In the genomic region with DNA sequence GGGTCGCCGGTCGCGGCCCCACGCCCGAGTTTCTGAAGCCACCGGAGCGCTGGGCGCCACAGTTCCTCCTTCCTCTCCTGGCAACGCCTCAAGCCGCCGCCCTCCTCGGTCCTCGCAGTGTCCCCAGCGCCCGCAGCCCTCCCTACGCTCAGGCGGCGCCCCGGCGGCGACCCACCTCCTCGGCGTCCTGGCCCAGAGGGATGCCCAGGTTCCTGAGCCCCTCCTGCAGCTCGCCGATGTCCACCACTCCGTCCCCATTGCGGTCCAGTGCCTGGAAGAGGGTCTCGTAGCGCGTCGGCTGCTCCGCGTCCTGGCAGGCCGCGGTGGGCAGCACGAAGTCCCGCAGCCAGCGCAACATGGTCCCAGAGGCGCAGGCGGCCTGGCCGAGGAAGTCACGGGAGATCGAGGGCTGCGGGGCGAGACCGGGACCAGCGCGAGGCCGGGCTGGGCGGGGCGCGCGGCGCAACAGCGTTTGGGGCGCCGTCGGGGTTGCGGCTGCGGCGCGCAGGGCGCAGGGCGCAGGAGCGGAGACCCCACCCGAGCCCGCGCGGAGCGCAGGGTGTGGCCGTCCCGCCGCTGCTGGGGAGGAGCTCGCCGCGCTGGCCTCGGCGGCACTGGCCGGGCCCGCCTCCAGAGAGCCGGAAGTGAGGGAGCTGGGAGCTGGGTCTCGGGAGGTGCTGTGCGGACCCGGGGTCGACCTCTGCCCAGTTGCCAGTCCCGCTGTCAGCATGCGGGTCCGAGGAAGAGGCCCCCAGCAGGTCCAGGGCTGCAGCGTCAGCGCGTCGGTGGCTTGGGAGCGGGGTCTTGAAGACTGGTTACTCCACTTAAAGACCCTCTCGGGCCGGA, we compare ENCODE assay signal across 8 cellular contexts. TPM values are rescaled to one million over a fixed set of nuclear protein-coding genes. Genes with fewer than 3 reads are reported as not detected.
DNase-seq lines count a peak whose midpoint lies in the region; ATAC-seq and TF ChIP-seq lines count a peak whose summit lies in the region.

TSS of gene SLC25A24 (minus strand) at position 563 of the 846 bp plus-strand sequence. CDS start at position 358, 205 bp downstream.

- no peaks in the 10 kb centered on the region for H3K9me2 ChIP-seq in neural cell (ENCODE audit: insufficient read depth, low read length)

- no peak for TF ChIP-seq RAD21 in neural cell (conservative IDR thresholded peaks at IDR 0.05)

- TF ChIP-seq POLR2A in stomach (IDR thresholded peaks at IDR 0.05) = peak in 1 of 4 donors; percentile 17

- TF ChIP-seq CTCF in RWPE2 (IDR thresholded peaks at IDR 0.05; ENCODE audit: poor library complexity, severe bottlenecking) = no peak
- TF ChIP-seq CTCF in neural cell (IDR thresholded peaks at IDR 0.05; ENCODE audit: poor library complexity, severe bottlenecking) = no peak
- TF ChIP-seq CTCF in stomach (IDR thresholded peaks at IDR 0.05) = no peak

- H3K4me3 ChIP-seq in HUES64 (ENCODE audit: low read length) (peak within 1 kb of the TSS; percentile 98), RWPE2 (ENCODE audit: severe bottlenecking) (peak within 1 kb of the TSS; percentile 82), neural cell (ENCODE audit: low read length) (peak within 1 kb of the TSS; percentile 94), stomach (peak within 1 kb of the TSS; percentile 85 to 96 (median 90))

- H3K27me3 ChIP-seq in HUES64 (ENCODE audit: insufficient read depth, low read length) (no peaks in the 10 kb centered on the region), RWPE2 (ENCODE audit: insufficient read depth, poor library complexity, severe bottlenecking) (no peaks in the 10 kb centered on the region), neural cell (ENCODE audit: insufficient read depth, low read depth, low read length) (no peaks in the 10 kb centered on the region), stomach (no peaks in the 10 kb centered on the region)

- no peaks in the 10 kb centered on the region for H3K9me3 ChIP-seq in HUES64 (ENCODE audit: insufficient read depth, low read depth, low read length)
- no peaks in the 10 kb centered on the region for H3K9me3 ChIP-seq in RWPE2 (ENCODE audit: severe bottlenecking)
- no peaks in the 10 kb centered on the region for H3K9me3 ChIP-seq in neural cell (ENCODE audit: low read length)
- peaks cover 0 to 4% (median 0%) of the 10 kb centered on the region in 4 donors for H3K9me3 ChIP-seq in stomach

- peaks cover 35% of the 10 kb centered on the region for H3K79me2 ChIP-seq in neural cell (replicated peaks; ENCODE audit: insufficient read depth, low read length)

- H3K4me2 ChIP-seq in neural cell (ENCODE audit: low read length) = peak within 1 kb of the TSS; percentile 89

- ATAC-seq in GM21367 (IDR thresholded peaks at IDR 0.05; ENCODE audit: unreplicated experiment) (peak; percentile 75), RWPE2 (ENCODE audit: low read depth) (peak; percentile 92)

- H3K36me3 ChIP-seq in HUES64 (ENCODE audit: insufficient read depth, low read length) (peaks cover 20% of the 10 kb centered on the region; the same call in 1 of the 2 replicates), RWPE2 (ENCODE audit: low read depth) (peaks cover 39% of the 10 kb centered on the region), neural cell (ENCODE audit: insufficient read depth, low read length) (no peaks in the 10 kb centered on the region), stomach (peaks cover 0 to 16% (median 12%) of the 10 kb centered on the region in 4 donors)

- peak within 1 kb of the TSS; percentile 91 for H2AFZ ChIP-seq in neural cell (ENCODE audit: low read depth, low read length)

- H3K4me1 ChIP-seq in HUES64 (ENCODE audit: insufficient read depth, low read length) = peaks cover 18% of the 10 kb centered on the region
- peaks cover 3% of the 10 kb centered on the region for H3K4me1 ChIP-seq in RWPE2 (ENCODE audit: insufficient read depth, poor library complexity, severe bottlenecking)
- H3K4me1 ChIP-seq in stomach = peaks cover 9 to 35% (median 21%) of the 10 kb centered on the region in 4 donors

- H3K9ac ChIP-seq in HUES64 (ENCODE audit: low read depth, low read length) (peak within 1 kb of the TSS; percentile 93), neural cell (ENCODE audit: low read length) (peak within 1 kb of the TSS; percentile 82)

- under 1% methylated on average over 96 of the region's 96 CpGs for WGBS in HUES64
- 0 to 1% (median 1%) methylated on average over 31 to 96 of the region's 96 CpGs for WGBS in stomach, 5 donors

- intact Hi-C loops in stomach (cut with DNase I; ENCODE audit: low total_unique reads) = no loop called here

- H4K20me1 ChIP-seq in neural cell (ENCODE audit: insufficient read depth) = no peaks in the 10 kb centered on the region

- TF ChIP-seq EP300 in neural cell (conservative IDR thresholded peaks at IDR 0.05; ENCODE audit: poor library complexity, severe bottlenecking) = peak; percentile 10
- TF ChIP-seq EP300 in stomach (IDR thresholded peaks at IDR 0.05) = no peak

- peak; percentile 82 for DNase-seq in Caki2 (ENCODE audit: low read depth)
- DNase-seq in RWPE2 (ENCODE audit: low spot score) = peak; percentile 78
- DNase-seq in activated gamma-delta T cell (lab: John Stamatoyannopoulos, UW) = peak; percentile 55
- DNase-seq in fibroblast of the conjunctiva (ENCODE audit: low read depth) = peak; percentile 70
- peak; percentile 83 for DNase-seq in stomach

- in situ Hi-C loops in Caki2 (cut with HindIII; ENCODE audit: low pct_unique_long_range_greater_than_20kb, low sequenced_read_pairs) = no loop called here

- H3F3A ChIP-seq in neural cell (ENCODE audit: insufficient read depth, low read length, poor library complexity, severe bottlenecking) = peaks cover 4% of the 10 kb centered on the region

- H3K27ac ChIP-seq in HUES64 (ENCODE audit: low read depth, low read length) (peak within 1 kb of the TSS; percentile 70), RWPE2 (ENCODE audit: poor library complexity, severe bottlenecking) (peak within 1 kb of the TSS; percentile 88), neural cell (ENCODE audit: low read length) (peak within 1 kb of the TSS; percentile 67), stomach (peak within 1 kb of the TSS; percentile 90 to 97 (median 94))

TF ChIP-seq in neural cell, 6 proteins besides CTCF, POLR2A, EP300 and RAD21:
- TF ChIP-seq MXI1 (conservative IDR thresholded peaks at IDR 0.05; ENCODE audit: poor library complexity, severe bottlenecking) (peak; percentile 64), REST (IDR thresholded peaks at IDR 0.05; ENCODE audit: borderline replicate concordance) (peak; percentile 5), POLR2AphosphoS5 (IDR thresholded peaks at IDR 0.05) (peak; percentile 22), EZH2 (IDR thresholded peaks at IDR 0.05; ENCODE audit: borderline replicate concordance, insufficient read depth, low read length, poor library complexity, severe bottlenecking) (no peak)
TF ChIP-seq in neural cell: peak in this region for 3.

RNA-seq across cellular contexts. Expression of gene SLC25A24, which starts in this region (rescaled TPM):
- total RNA-seq in Caki2 (2014; rRNA removed; shearing (Covaris generic); ENCODE audit: low replicate concordance) = 33.1 and 45.2 TPM in 2 replicates
- polyA plus RNA-seq in HUES64 (2013, experiment 1 of 2) = 32.8 TPM
- polyA plus RNA-seq in HUES64 (2013, experiment 2 of 2) = 35.8 TPM
- polyA plus RNA-seq in neural cell = 23.0 and 25.5 TPM in 2 replicates
- polyA minus RNA-seq in neural cell = 46.0 and 47.2 TPM in 2 replicates
- total RNA-seq in stomach = 10 to 100 TPM in 4 of 5 donors, 1 to 10 TPM in 1; 4.1 to 76.9 (median 33.9) TPM
- 10 to 100 TPM in 2 of 3 donors, 1 to 10 TPM in 1; 7.3 to 18.5 (median 14.8) TPM for polyA plus RNA-seq in stomach

Comparison
In these comparisons a context has a peak if more than half of its experiments do, and no peak if none do; other contexts are left out.
1. Peak in every context shown above with its lines: DNase-seq, ATAC-seq, H3K4me3 ChIP-seq and H3K27ac ChIP-seq.